ENCODE assay signal across 10 cellular contexts in the genomic region with DNA sequence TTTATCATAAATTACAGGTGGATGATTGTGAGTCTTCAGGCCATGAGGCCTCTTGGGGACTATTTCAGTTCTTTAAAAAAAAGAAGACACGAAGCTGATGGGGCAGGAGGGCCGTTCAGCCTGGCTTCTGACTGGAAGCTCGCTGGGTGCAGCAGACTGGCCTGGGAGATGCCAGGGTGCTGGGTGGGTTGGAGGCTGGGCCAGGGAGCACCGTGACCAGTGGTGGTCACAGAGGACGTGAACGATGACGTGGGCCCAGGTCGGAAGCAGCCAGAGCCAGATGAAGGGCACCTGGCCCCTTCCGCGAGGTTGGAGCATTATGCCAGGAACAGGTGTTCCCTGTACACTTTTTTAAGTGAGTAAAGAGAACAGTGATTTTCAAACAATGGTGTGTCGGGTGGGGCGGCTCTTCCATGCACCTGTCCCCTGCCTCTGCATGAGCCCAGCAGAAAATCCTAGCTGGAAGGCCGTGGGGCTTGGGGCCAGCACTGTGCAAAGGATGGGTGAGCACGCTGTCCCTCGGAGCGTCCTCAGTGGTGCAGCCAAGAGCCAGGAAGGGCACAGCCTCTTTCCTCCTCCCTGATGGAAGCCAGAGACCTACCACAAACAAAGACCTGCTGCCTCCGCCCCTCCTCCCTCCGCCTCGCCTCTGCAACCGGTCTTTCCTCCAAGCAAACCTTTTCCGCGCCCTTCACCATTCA.
DNase-seq lines count a peak whose midpoint lies in the region; ATAC-seq and TF ChIP-seq lines count a peak whose summit lies in the region.
"Had no signal": no experiment of that assay in that cellular context is flagged by ENCODE, and none has a peak within 500 bp of the region (broad histone marks: within the 10 kb centered on the region; RNA-seq: fewer than 3 reads in every experiment).

No MANE protein-coding gene starts in this region.

- H3K4me1 ChIP-seq in SJCRH30 (peaks cover 7% of the 10 kb centered on the region; the same call in 1 of the 2 replicates), upper lobe of left lung (no peaks in the 10 kb centered on the region)

- CTCF ChIA-PET in MCF 10A (lab: Yijun Ruan, JAX): no interaction called here

- no peaks in the 10 kb centered on the region for H3K27me3 Mint-ChIP-seq in MCF 10A (ENCODE audit: insufficient read depth, unreplicated experiment)

- no peaks in the 10 kb centered on the region for H3K9me3 ChIP-seq in SJCRH30 (replicated peaks)
- H3K9me3 ChIP-seq in upper lobe of left lung: no peaks in the 10 kb centered on the region

- peaks cover 17% of the 10 kb centered on the region for H3K36me3 Mint-ChIP-seq in MCF 10A (ENCODE audit: insufficient read depth, unreplicated experiment)

- TF ChIP-seq POLR2A in upper lobe of left lung (IDR thresholded peaks at IDR 0.05): no peak

- H3K36me3 ChIP-seq in SJCRH30 (no peaks in the 10 kb centered on the region), upper lobe of left lung (peaks cover 0 to 14% (median 3%) of the 10 kb centered on the region in 4 donors)

- H3K4me3 ChIP-seq in SJCRH30: no peak overlapping the region
- no peak overlapping the region for H3K4me3 ChIP-seq in upper lobe of left lung

- no peak for TF ChIP-seq EP300 in upper lobe of left lung (IDR thresholded peaks at IDR 0.05)

- ATAC-seq in upper lobe of left lung (ENCODE audit: low FRiP score in 2 of 2) (no peak), GM19397 (IDR thresholded peaks at IDR 0.05; ENCODE audit: unreplicated experiment) (no peak)
- ATAC-seq: activated CD4-positive, CD25-positive, alpha-beta regulatory T cell treated with anti-CD3 and anti-CD28 coated beads, Interleukin-2, amount 50 U/mL, for 24 hours had no signal

- POLR2A ChIA-PET in MCF 10A (lab: Yijun Ruan, JAX): interaction anchor here (0.6 kb wide), 1 partner anchor 742 kb away, joined by 3 read pairs; no protein-coding TSS in a partner anchor

- no TSS peak for BruUV-seq in MCF 10A (replicated peaks; lab: Mats Ljungman, UMichigan)

- no peaks in the 10 kb centered on the region for H3K27me3 ChIP-seq in SJCRH30
- no peaks in the 10 kb centered on the region for H3K27me3 ChIP-seq in upper lobe of left lung

- no peaks in the 10 kb centered on the region for H3K9me3 Mint-ChIP-seq in MCF 10A (ENCODE audit: unreplicated experiment)
- H3K9me3 Mint-ChIP-seq: activated naive CD4-positive, alpha-beta T cell treated with anti-CD3 and anti-CD28 coated beads for 36 hours had no signal

- TF ChIP-seq CTCF in MCF 10A (IDR thresholded peaks at IDR 0.05; ENCODE audit: unreplicated experiment) (no peak), upper lobe of left lung (IDR thresholded peaks at IDR 0.05) (no peak)

- intact Hi-C loops in MCF 10A (cut with micrococcal nuclease): no loop called here

- H3K27ac ChIP-seq in SJCRH30 (no peak overlapping the region), upper lobe of left lung (no peak overlapping the region)

- H3K27ac Mint-ChIP-seq in MCF 10A (ENCODE audit: low read depth, unreplicated experiment): no peak overlapping the region
- H3K27ac Mint-ChIP-seq: activated naive CD4-positive, alpha-beta T cell treated with anti-CD3 and anti-CD28 coated beads for 36 hours had no signal

- WGBS in upper lobe of left lung, 2 donors: 86 to 90% methylated on average over 21 to 22 of the region's 22 CpGs

- peak; percentile 91 for DNase-seq in DMS79 treated with DMSO at 0.1 percent for 48 hours (lab: John Stamatoyannopoulos, UW)
- DNase-seq in NCI-H2029 (lab: John Stamatoyannopoulos, UW): peak; percentile 77
- peak; percentile 27 to 56 for DNase-seq in SJCRH30
- DNase-seq in mucosa of gallbladder (ENCODE audit: low spot score): peak; percentile 45
- DNase-seq in MCF 10A (ENCODE audit: unreplicated experiment): no peak
- DNase-seq in upper lobe of left lung: no peak
- no peak for DNase-seq in CD1c-positive myeloid dendritic cell (ENCODE audit: extremely low spot score)
- DNase-seq: activated naive CD4-positive, alpha-beta T cell treated with anti-CD3 and anti-CD28 coated beads for 36 hours had no signal

- H3K4me1 Mint-ChIP-seq in MCF 10A (ENCODE audit: insufficient read depth, unreplicated experiment): no peaks in the 10 kb centered on the region

- no peak overlapping the region for H3K4me3 Mint-ChIP-seq in MCF 10A (ENCODE audit: unreplicated experiment)
- H3K4me3 Mint-ChIP-seq: activated naive CD4-positive, alpha-beta T cell treated with anti-CD3 and anti-CD28 coated beads for 36 hours had no signal

Comparison
In these comparisons a context has a peak if more than half of its experiments do, and no peak if none do; other contexts are left out.
1. DNase-seq: peak in DMS79 treated with DMSO at 0.1 percent for 48 hours (single experiment), NCI-H2029 (single experiment), SJCRH30 (2 of 2) and mucosa of gallbladder (single experiment); none in MCF 10A (single experiment), upper lobe of left lung (0 of 2) and CD1c-positive myeloid dendritic cell (single experiment).